In genomic region chr12:113081785-113082296, GRCh38 we compare ENCODE assay signal across 1 cellular context.
TF ChIP-seq lines count a peak whose summit lies in the region.

No MANE protein-coding gene starts in this region.

TF ChIP-seq in GM12878, 131 proteins besides CTCF, POLR2A, EP300 and RAD21:
- TF ChIP-seq USF2 (IDR thresholded peaks at IDR 0.05; ENCODE audit: borderline replicate concordance, low read depth, low read length) (no peak), IRF5 (IDR thresholded peaks at IDR 0.05; ENCODE audit: borderline replicate concordance) (no peak), SMARCA5 (IDR thresholded peaks at IDR 0.05) (peak; percentile 49; the same call in 1 of the 2 replicates), CHD2 (IDR thresholded peaks at IDR 0.05; ENCODE audit: borderline replicate concordance, low read depth, low read length) (no peak), BCLAF1 (IDR thresholded peaks at IDR 0.05) (no peak), ZNF217 (IDR thresholded peaks at IDR 0.05) (peak; percentile 42; the same call in 1 of the 2 replicates), KDM1A (IDR thresholded peaks at IDR 0.05; ENCODE audit: borderline replicate concordance) (no peak), MXI1 (IDR thresholded peaks at IDR 0.05; ENCODE audit: low read depth, low read length) (no peak), LARP7 (IDR thresholded peaks at IDR 0.05) (no peak), PBX3 (IDR thresholded peaks at IDR 0.05; ENCODE audit: insufficient replicate concordance, low read depth, low read length) (no peak), NR2F1 (conservative IDR thresholded peaks at IDR 0.05) (no peak), MYC (IDR thresholded peaks at IDR 0.05; ENCODE audit: insufficient read depth, insufficient read length, insufficient replicate concordance, low read length, severe bottlenecking) (no peak), SMC3 (IDR thresholded peaks at IDR 0.05; ENCODE audit: borderline replicate concordance, low read length) (no peak), EGR1 (IDR thresholded peaks at IDR 0.05; ENCODE audit: borderline replicate concordance in 1 of 2, low read depth in 2 of 2, low read length in 2 of 2) (0 out of 3 replicates have a peak, but pooled peaks of 1 of the 2 experiments have one; percentile 27), ZNF622 (IDR thresholded peaks at IDR 0.05) (no peak)
- TF ChIP-seq, protein P1, sequence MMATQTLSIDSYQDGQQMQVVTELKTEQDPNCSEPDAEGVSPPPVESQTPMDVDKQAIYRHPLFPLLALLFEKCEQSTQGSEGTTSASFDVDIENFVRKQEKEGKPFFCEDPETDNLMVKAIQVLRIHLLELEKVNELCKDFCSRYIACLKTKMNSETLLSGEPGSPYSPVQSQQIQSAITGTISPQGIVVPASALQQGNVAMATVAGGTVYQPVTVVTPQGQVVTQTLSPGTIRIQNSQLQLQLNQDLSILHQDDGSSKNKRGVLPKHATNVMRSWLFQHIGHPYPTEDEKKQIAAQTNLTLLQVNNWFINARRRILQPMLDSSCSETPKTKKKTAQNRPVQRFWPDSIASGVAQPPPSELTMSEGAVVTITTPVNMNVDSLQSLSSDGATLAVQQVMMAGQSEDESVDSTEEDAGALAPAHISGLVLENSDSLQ (IDR thresholded peaks at IDR 0.05): no peak
- TF ChIP-seq, protein P2, sequence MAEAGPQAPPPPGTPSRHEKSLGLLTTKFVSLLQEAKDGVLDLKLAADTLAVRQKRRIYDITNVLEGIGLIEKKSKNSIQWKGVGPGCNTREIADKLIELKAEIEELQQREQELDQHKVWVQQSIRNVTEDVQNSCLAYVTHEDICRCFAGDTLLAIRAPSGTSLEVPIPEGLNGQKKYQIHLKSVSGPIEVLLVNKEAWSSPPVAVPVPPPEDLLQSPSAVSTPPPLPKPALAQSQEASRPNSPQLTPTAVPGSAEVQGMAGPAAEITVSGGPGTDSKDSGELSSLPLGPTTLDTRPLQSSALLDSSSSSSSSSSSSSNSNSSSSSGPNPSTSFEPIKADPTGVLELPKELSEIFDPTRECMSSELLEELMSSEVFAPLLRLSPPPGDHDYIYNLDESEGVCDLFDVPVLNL (IDR thresholded peaks at IDR 0.05; ENCODE audit: low read depth, low read length): no peak
- TF ChIP-seq, protein P3, sequence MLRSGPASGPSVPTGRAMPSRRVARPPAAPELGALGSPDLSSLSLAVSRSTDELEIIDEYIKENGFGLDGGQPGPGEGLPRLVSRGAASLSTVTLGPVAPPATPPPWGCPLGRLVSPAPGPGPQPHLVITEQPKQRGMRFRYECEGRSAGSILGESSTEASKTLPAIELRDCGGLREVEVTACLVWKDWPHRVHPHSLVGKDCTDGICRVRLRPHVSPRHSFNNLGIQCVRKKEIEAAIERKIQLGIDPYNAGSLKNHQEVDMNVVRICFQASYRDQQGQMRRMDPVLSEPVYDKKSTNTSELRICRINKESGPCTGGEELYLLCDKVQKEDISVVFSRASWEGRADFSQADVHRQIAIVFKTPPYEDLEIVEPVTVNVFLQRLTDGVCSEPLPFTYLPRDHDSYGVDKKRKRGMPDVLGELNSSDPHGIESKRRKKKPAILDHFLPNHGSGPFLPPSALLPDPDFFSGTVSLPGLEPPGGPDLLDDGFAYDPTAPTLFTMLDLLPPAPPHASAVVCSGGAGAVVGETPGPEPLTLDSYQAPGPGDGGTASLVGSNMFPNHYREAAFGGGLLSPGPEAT (IDR thresholded peaks at IDR 0.05; ENCODE audit: low read depth): no peak
- TF ChIP-seq, protein P4, sequence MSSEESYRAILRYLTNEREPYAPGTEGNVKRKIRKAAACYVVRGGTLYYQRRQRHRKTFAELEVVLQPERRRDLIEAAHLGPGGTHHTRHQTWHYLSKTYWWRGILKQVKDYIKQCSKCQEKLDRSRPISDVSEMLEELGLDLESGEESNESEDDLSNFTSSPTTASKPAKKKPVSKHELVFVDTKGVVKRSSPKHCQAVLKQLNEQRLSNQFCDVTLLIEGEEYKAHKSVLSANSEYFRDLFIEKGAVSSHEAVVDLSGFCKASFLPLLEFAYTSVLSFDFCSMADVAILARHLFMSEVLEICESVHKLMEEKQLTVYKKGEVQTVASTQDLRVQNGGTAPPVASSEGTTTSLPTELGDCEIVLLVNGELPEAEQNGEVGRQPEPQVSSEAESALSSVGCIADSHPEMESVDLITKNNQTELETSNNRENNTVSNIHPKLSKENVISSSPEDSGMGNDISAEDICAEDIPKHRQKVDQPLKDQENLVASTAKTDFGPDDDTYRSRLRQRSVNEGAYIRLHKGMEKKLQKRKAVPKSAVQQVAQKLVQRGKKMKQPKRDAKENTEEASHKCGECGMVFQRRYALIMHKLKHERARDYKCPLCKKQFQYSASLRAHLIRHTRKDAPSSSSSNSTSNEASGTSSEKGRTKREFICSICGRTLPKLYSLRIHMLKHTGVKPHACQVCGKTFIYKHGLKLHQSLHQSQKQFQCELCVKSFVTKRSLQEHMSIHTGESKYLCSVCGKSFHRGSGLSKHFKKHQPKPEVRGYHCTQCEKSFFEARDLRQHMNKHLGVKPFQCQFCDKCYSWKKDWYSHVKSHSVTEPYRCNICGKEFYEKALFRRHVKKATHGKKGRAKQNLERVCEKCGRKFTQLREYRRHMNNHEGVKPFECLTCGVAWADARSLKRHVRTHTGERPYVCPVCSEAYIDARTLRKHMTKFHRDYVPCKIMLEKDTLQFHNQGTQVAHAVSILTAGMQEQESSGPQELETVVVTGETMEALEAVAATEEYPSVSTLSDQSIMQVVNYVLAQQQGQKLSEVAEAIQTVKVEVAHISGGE (CRISPR knock-in tag; IDR thresholded peaks at IDR 0.05): 0 out of 2 replicates have a peak, but pooled peaks have one; percentile 14
